ENCODE assay signal across 12 cellular contexts in the genomic region with DNA sequence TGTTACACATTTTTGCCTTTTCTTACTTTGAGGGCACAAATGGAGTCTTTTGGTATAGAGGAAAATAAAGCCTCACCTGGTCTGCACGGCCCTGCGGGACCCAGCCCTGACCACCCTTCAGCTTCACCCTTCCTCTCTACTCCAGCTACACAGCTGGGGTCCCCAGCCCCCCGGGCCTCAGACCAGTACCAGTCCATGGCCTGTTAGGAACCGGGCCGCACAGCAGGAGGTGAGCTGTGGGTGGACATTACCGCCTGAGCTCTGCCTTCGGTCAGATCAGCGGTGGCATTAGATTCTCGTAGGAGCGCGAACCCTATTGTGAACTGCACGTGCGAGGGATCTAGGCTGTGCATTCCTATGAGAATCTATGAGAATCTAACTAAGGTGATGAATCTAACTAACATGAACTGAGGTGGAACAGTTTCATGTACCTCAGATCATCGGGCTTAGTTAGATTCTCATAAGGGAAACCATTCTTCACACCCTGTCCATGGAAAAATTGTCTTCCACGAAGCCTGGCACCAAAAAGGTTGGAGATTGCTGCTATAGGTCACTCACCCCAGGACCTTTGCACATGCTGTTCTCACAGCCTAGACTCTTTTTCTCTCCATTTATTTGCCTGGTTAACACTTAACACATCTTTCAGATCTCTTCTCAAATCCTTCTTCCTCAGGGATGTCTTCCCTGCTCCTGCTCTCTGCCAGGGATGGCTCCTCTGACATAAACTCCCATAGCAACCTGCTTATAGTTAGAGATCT. TPM values are rescaled to one million over a fixed set of nuclear protein-coding genes. Genes with fewer than 3 reads are reported as not detected.
DNase-seq lines count a peak whose midpoint lies in the region; ATAC-seq and TF ChIP-seq lines count a peak whose summit lies in the region.
"Had no signal": no experiment of that assay in that cellular context is flagged by ENCODE, and none has a peak within 500 bp of the region (broad histone marks: within the 10 kb centered on the region; RNA-seq: fewer than 3 reads in every experiment).

No MANE protein-coding gene starts in this region.

- H3K27ac Mint-ChIP-seq in activated CD8-positive, alpha-beta T cell treated with anti-CD3 and anti-CD28 coated beads for 36 hours: peak overlapping the region; percentile 94
- H3K27ac Mint-ChIP-seq in activated CD8-positive, alpha-beta T cell treated with anti-CD3 and anti-CD28 coated beads, Interleukin-2, amount 10 ng/mL, durations not matched to agents 7 days and 5 days: no peak overlapping the region
- H3K27ac Mint-ChIP-seq in activated naive CD8-positive, alpha-beta T cell treated with anti-CD3 and anti-CD28 coated beads, Interleukin-2, amount 50 U/mL, for 24 hours: peak overlapping the region; percentile 49

- no peak for TF ChIP-seq CTCF in activated CD8-positive, alpha-beta T cell treated with anti-CD3 and anti-CD28 coated beads for 36 hours (IDR thresholded peaks at IDR 0.05)
- TF ChIP-seq CTCF in testis (IDR thresholded peaks at IDR 0.05): no peak

- no CpG with 5 or more reads among the region's 15 CpGs for WGBS in mesendoderm (ENCODE audit: extremely low coverage, insufficient coverage, low lambda C conversion rate)
- WGBS in testis, 2 donors: 89 to 96% methylated on average over 8 to 15 of the region's 15 CpGs

- peaks cover 89% of the 10 kb centered on the region for H3K4me1 Mint-ChIP-seq in activated CD8-positive, alpha-beta T cell treated with anti-CD3 and anti-CD28 coated beads for 36 hours (ENCODE audit: low read depth)
- H3K4me1 Mint-ChIP-seq in activated CD8-positive, alpha-beta T cell treated with anti-CD3 and anti-CD28 coated beads, Interleukin-2, amount 10 ng/mL, durations not matched to agents 7 days and 5 days (ENCODE audit: low read depth): peaks cover 85% of the 10 kb centered on the region
- peaks cover 94% of the 10 kb centered on the region for H3K4me1 Mint-ChIP-seq in activated naive CD8-positive, alpha-beta T cell treated with anti-CD3 and anti-CD28 coated beads, Interleukin-2, amount 50 U/mL, for 24 hours

- no peaks in the 10 kb centered on the region for H3K36me3 ChIP-seq in mesendoderm (ENCODE audit: control insufficient read depth, insufficient read depth, low read length)
- H3K36me3 ChIP-seq in testis (ENCODE audit: low read depth, missing control alignments): no peaks in the 10 kb centered on the region

- H3K27ac ChIP-seq in mesendoderm (ENCODE audit: low read depth, low read length) (no peak overlapping the region), testis (peak overlapping the region; percentile 61 to 93)
- H3K27ac ChIP-seq: WERI-Rb-1 had no signal

- DNase-seq in activated CD8-positive, alpha-beta T cell treated with anti-CD3 and anti-CD28 coated beads for 36 hours: no peak
- no peak for DNase-seq in activated CD8-positive, alpha-beta T cell treated with anti-CD3 and anti-CD28 coated beads, Interleukin-2, amount 10 ng/mL, durations not matched to agents 7 days and 5 days
- DNase-seq in activated naive CD8-positive, alpha-beta T cell treated with anti-CD3 and anti-CD28 coated beads, Interleukin-2, amount 50 U/mL, for 24 hours: no peak
- no peak for DNase-seq in mesendoderm
- DNase-seq in testis: no peak
- no peak for DNase-seq in C1 segment of cervical spinal cord (lab: John Stamatoyannopoulos, UW)
- DNase-seq in NCI-H524 (lab: John Stamatoyannopoulos, UW): no peak
- DNase-seq: NCI-H2107; stimulated activated CD4-positive, alpha-beta T cell treated with anti-CD3 and anti-CD28 coated beads, Interleukin-4, amount 100 ng/mL, for 24 hours; WERI-Rb-1 had no signal

- no peak for TF ChIP-seq POLR2A in testis (IDR thresholded peaks at IDR 0.05)

- no peak overlapping the region for H3K18ac ChIP-seq in mesendoderm (ENCODE audit: low read length)

- H4K5ac ChIP-seq in mesendoderm (ENCODE audit: low read length): no peak overlapping the region

- no peak overlapping the region for H3K4ac ChIP-seq in mesendoderm (ENCODE audit: low read depth, low read length)

- no peak overlapping the region for H4K8ac ChIP-seq in mesendoderm (ENCODE audit: low read depth, low read length)

- H3K9me3 Mint-ChIP-seq in activated CD8-positive, alpha-beta T cell treated with anti-CD3 and anti-CD28 coated beads for 36 hours: no peaks in the 10 kb centered on the region
- no peaks in the 10 kb centered on the region for H3K9me3 Mint-ChIP-seq in activated CD8-positive, alpha-beta T cell treated with anti-CD3 and anti-CD28 coated beads, Interleukin-2, amount 10 ng/mL, durations not matched to agents 7 days and 5 days (ENCODE audit: insufficient read depth)
- H3K9me3 Mint-ChIP-seq in activated naive CD8-positive, alpha-beta T cell treated with anti-CD3 and anti-CD28 coated beads, Interleukin-2, amount 50 U/mL, for 24 hours: no peaks in the 10 kb centered on the region
- H3K9me3 Mint-ChIP-seq: activated naive CD4-positive, alpha-beta T cell treated with anti-CD3 and anti-CD28 coated beads, Interleukin-2, amount 50 U/mL, for 72 hours had no signal

- no peak overlapping the region for H2BK120ac ChIP-seq in mesendoderm (ENCODE audit: low read depth, low read length)

- H3K79me2 ChIP-seq in mesendoderm (ENCODE audit: control insufficient read depth, insufficient read depth, low read length): peaks cover 5% of the 10 kb centered on the region

- CTCF ChIA-PET in activated CD8-positive, alpha-beta T cell treated with anti-CD3 and anti-CD28 coated beads for 36 hours (lab: Charles Lee): interaction anchor here (0.9 to 4.1 kb wide), 3 partner anchors 8 to 57 kb away, joined by 3 to 23 read pairs (median 4); no protein-coding TSS in a partner anchor
- CTCF ChIA-PET in activated CD8-positive, alpha-beta T cell treated with anti-CD3 and anti-CD28 coated beads, Interleukin-2, amount 10 ng/mL, durations not matched to agents 7 days and 5 days (lab: Charles Lee): interaction anchor here (0.7 kb wide), 1 partner anchor 57 kb away, joined by 4 read pairs; no protein-coding TSS in a partner anchor

- no peaks in the 10 kb centered on the region for H3K27me3 ChIP-seq in mesendoderm (ENCODE audit: insufficient read depth, low read length, poor library complexity)
- no peaks in the 10 kb centered on the region for H3K27me3 ChIP-seq in testis

- intact Hi-C loops in activated CD8-positive, alpha-beta T cell treated with anti-CD3 and anti-CD28 coated beads for 36 hours (cut with micrococcal nuclease): no loop called here
- intact Hi-C loops in testis (cut with DNase I; ENCODE audit: low total_unique reads): no loop called here

- H3K79me1 ChIP-seq in mesendoderm (ENCODE audit: low read length): peaks cover 12% of the 10 kb centered on the region

- POLR2A ChIA-PET in activated CD8-positive, alpha-beta T cell treated with anti-CD3 and anti-CD28 coated beads for 36 hours (lab: Charles Lee): interaction anchor here (1.3 to 5.8 kb wide), 4 partner anchors 8 to 35 kb away, joined by 3 to 90 read pairs (median 30); a partner anchor contains a TSS
- POLR2A ChIA-PET in activated CD8-positive, alpha-beta T cell treated with anti-CD3 and anti-CD28 coated beads, Interleukin-2, amount 10 ng/mL, durations not matched to agents 7 days and 5 days (lab: Charles Lee): no interaction called here

- H3K4me3 Mint-ChIP-seq in activated CD8-positive, alpha-beta T cell treated with anti-CD3 and anti-CD28 coated beads for 36 hours: no peak overlapping the region
- H3K4me3 Mint-ChIP-seq in activated CD8-positive, alpha-beta T cell treated with anti-CD3 and anti-CD28 coated beads, Interleukin-2, amount 10 ng/mL, durations not matched to agents 7 days and 5 days: no peak overlapping the region
- peak overlapping the region; percentile 3 for H3K4me3 Mint-ChIP-seq in activated naive CD8-positive, alpha-beta T cell treated with anti-CD3 and anti-CD28 coated beads, Interleukin-2, amount 50 U/mL, for 24 hours

- H3K27me3 Mint-ChIP-seq in activated CD8-positive, alpha-beta T cell treated with anti-CD3 and anti-CD28 coated beads for 36 hours: no peaks in the 10 kb centered on the region
- no peaks in the 10 kb centered on the region for H3K27me3 Mint-ChIP-seq in activated CD8-positive, alpha-beta T cell treated with anti-CD3 and anti-CD28 coated beads, Interleukin-2, amount 10 ng/mL, durations not matched to agents 7 days and 5 days (ENCODE audit: low read depth)
- no peaks in the 10 kb centered on the region for H3K27me3 Mint-ChIP-seq in activated naive CD8-positive, alpha-beta T cell treated with anti-CD3 and anti-CD28 coated beads, Interleukin-2, amount 50 U/mL, for 24 hours

- H2BK15ac ChIP-seq in mesendoderm (replicated peaks; ENCODE audit: low read depth): no peak overlapping the region

- no peak overlapping the region for H2BK5ac ChIP-seq in mesendoderm (ENCODE audit: low read length)

- H3K56ac ChIP-seq in mesendoderm (ENCODE audit: low read length): peak overlapping the region; percentile 51

- no peak for ATAC-seq in activated CD8-positive, alpha-beta T cell treated with anti-CD3 and anti-CD28 coated beads for 36 hours
- ATAC-seq in activated CD8-positive, alpha-beta T cell treated with anti-CD3 and anti-CD28 coated beads, Interleukin-2, amount 10 ng/mL, durations not matched to agents 7 days and 5 days: no peak
- ATAC-seq in activated naive CD8-positive, alpha-beta T cell treated with anti-CD3 and anti-CD28 coated beads, Interleukin-2, amount 50 U/mL, for 24 hours: no peak
- ATAC-seq in HG03439 (IDR thresholded peaks at IDR 0.05; ENCODE audit: unreplicated experiment): no peak
- ATAC-seq: activated naive CD4-positive, alpha-beta T cell treated with anti-CD3 and anti-CD28 coated beads, Interleukin-2, amount 50 U/mL, for 72 hours had no signal

- no peaks in the 10 kb centered on the region for H3K9me3 ChIP-seq in testis

- no peak overlapping the region for H3K9ac ChIP-seq in mesendoderm (ENCODE audit: low read length)

- peaks cover 44% of the 10 kb centered on the region for H3K36me3 Mint-ChIP-seq in activated CD8-positive, alpha-beta T cell treated with anti-CD3 and anti-CD28 coated beads for 36 hours (ENCODE audit: low read depth)
- H3K36me3 Mint-ChIP-seq in activated CD8-positive, alpha-beta T cell treated with anti-CD3 and anti-CD28 coated beads, Interleukin-2, amount 10 ng/mL, durations not matched to agents 7 days and 5 days (ENCODE audit: low read depth): peaks cover 31% of the 10 kb centered on the region
- H3K36me3 Mint-ChIP-seq in activated naive CD8-positive, alpha-beta T cell treated with anti-CD3 and anti-CD28 coated beads, Interleukin-2, amount 50 U/mL, for 24 hours (ENCODE audit: low read depth): peaks cover 32% of the 10 kb centered on the region

- H3K23ac ChIP-seq in mesendoderm (ENCODE audit: low read length): no peak overlapping the region

- H3K4me1 ChIP-seq in mesendoderm (ENCODE audit: control insufficient read depth, low read depth, low read length): peaks cover 31% of the 10 kb centered on the region
- peaks cover 70% of the 10 kb centered on the region for H3K4me1 ChIP-seq in testis

- no peak overlapping the region for H2AK5ac ChIP-seq in mesendoderm (ENCODE audit: low read length)

- H3K4me2 ChIP-seq in mesendoderm (ENCODE audit: low read length): no peak overlapping the region

- H3K4me3 ChIP-seq in mesendoderm (ENCODE audit: low read length): no peak overlapping the region
- no peak overlapping the region for H3K4me3 ChIP-seq in testis

RNA-seq across cellular contexts. Expression of a gene that starts 37.5 kb away (rescaled TPM):
- total RNA-seq in activated CD8-positive, alpha-beta T cell treated with anti-CD3 and anti-CD28 coated beads for 36 hours: 100 to 1,000 TPM; 118 to 127 TPM
- 10 to 100 TPM; 70.9 to 72.5 TPM for total RNA-seq in activated CD8-positive, alpha-beta T cell treated with anti-CD3 and anti-CD28 coated beads, Interleukin-2, amount 10 ng/mL, durations not matched to agents 7 days and 5 days
- 19.2 TPM for polyA plus RNA-seq in mesendoderm (2013, experiment 1 of 2)
- 19.4 TPM for polyA plus RNA-seq in mesendoderm (2013, experiment 2 of 2)
- total RNA-seq in testis: 100 to 1,000 TPM in 1 of 2 donors, 10 to 100 TPM in 1; 96.4 to 101 TPM
- polyA plus RNA-seq in testis (ENCODE audit: insufficient read depth, low read depth, low replicate concordance): 66.1 TPM
